Comparison of ENCODE assay signal across 17 cellular contexts in genomic region chr14:63282997-63283396, GRCh38. TPM values are rescaled to one million over a fixed set of nuclear protein-coding genes. Genes with fewer than 3 reads are reported as not detected.
DNase-seq lines count a peak whose midpoint lies in the region; ATAC-seq, FAIRE-seq and TF ChIP-seq lines count a peak whose summit lies in the region.
"Had no signal": no experiment of that assay in that cellular context is flagged by ENCODE, and none has a peak within 500 bp of the region (broad histone marks: within the 10 kb centered on the region; RNA-seq: fewer than 3 reads in every experiment).

No MANE protein-coding gene starts in this region.

- H3K27ac Mint-ChIP-seq in CD4-positive, CD25-positive, alpha-beta regulatory T cell, result no peak overlapping the region
- H3K27ac Mint-ChIP-seq in stimulated activated memory B cell treated with anti-CD40 and anti-IgM and Interleukin-4, amounts not matched to agents 10 μg/mL and 1 μg/mL and 100 μg/mL, for 72 hours, result no peak overlapping the region
- H3K27ac Mint-ChIP-seq: CD4-positive, alpha-beta T cell; immature natural killer cell; stimulated activated naive CD8-positive, alpha-beta T cell treated with anti-CD3 and anti-CD28 coated beads, Interleukin-15, Interleukin-2, amounts not matched to agents 100 ng/mL and 50 ng/mL, for 24 hours had no signal

- H3K27me3 Mint-ChIP-seq in CD4-positive, CD25-positive, alpha-beta regulatory T cell, result no peaks in the 10 kb centered on the region
- no peaks in the 10 kb centered on the region for H3K27me3 Mint-ChIP-seq in stimulated activated memory B cell treated with anti-CD40 and anti-IgM and Interleukin-4, amounts not matched to agents 10 μg/mL and 1 μg/mL and 100 μg/mL, for 72 hours
- H3K27me3 Mint-ChIP-seq: CD4-positive, alpha-beta T cell had no signal

- no peaks in the 10 kb centered on the region for H3K4me1 Mint-ChIP-seq in CD4-positive, CD25-positive, alpha-beta regulatory T cell
- H3K4me1 Mint-ChIP-seq in stimulated activated memory B cell treated with anti-CD40 and anti-IgM and Interleukin-4, amounts not matched to agents 10 μg/mL and 1 μg/mL and 100 μg/mL, for 72 hours, result no peaks in the 10 kb centered on the region
- H3K4me1 Mint-ChIP-seq: immature natural killer cell had no signal

- H3K9me3 ChIP-seq in CD4-positive, CD25-positive, alpha-beta regulatory T cell (ENCODE audit: control insufficient read depth in 2 of 2, low read length in 2 of 2), result no peaks in the 10 kb centered on the region
- H3K9me3 ChIP-seq in gastroesophageal sphincter, result no peaks in the 10 kb centered on the region
- H3K9me3 ChIP-seq: psoas muscle had no signal

- H3K4me3 Mint-ChIP-seq in CD4-positive, CD25-positive, alpha-beta regulatory T cell, result no peak overlapping the region
- H3K4me3 Mint-ChIP-seq in stimulated activated memory B cell treated with anti-CD40 and anti-IgM and Interleukin-4, amounts not matched to agents 10 μg/mL and 1 μg/mL and 100 μg/mL, for 72 hours, result no peak overlapping the region
- H3K4me3 Mint-ChIP-seq: CD4-positive, alpha-beta T cell; immature natural killer cell; stimulated activated naive CD8-positive, alpha-beta T cell treated with anti-CD3 and anti-CD28 coated beads, Interleukin-15, Interleukin-2, amounts not matched to agents 100 ng/mL and 50 ng/mL, for 24 hours had no signal

- no peak for ATAC-seq in CD4-positive, CD25-positive, alpha-beta regulatory T cell (ENCODE audit: low read depth in 2 of 2)
- ATAC-seq in GM19025 (IDR thresholded peaks at IDR 0.05; ENCODE audit: low read depth, unreplicated experiment) (peak; percentile 77), HG03280 (IDR thresholded peaks at IDR 0.05; ENCODE audit: unreplicated experiment) (peak; percentile 62), gastroesophageal sphincter (no peak)
- ATAC-seq in stimulated activated memory B cell treated with anti-CD40 and anti-IgM and Interleukin-4, amounts not matched to agents 10 μg/mL and 1 μg/mL and 100 μg/mL, for 72 hours, result no peak
- ATAC-seq: psoas muscle had no signal

- WGBS in gastroesophageal sphincter (ENCODE audit: low coverage in 1 of 2), 2 donors, result 33 to 37% methylated on average over 7 of the region's 7 CpGs

- H3K4me1 ChIP-seq in CD4-positive, CD25-positive, alpha-beta regulatory T cell (ENCODE audit: control insufficient read depth, insufficient read depth, low read length, poor library complexity, severe bottlenecking), result no peaks in the 10 kb centered on the region
- H3K4me1 ChIP-seq in gastroesophageal sphincter, result peaks cover 0 to 28% (median 6%) of the 10 kb centered on the region in 3 donors
- H3K4me1 ChIP-seq: psoas muscle had no signal

- H3K27ac ChIP-seq in CD4-positive, CD25-positive, alpha-beta regulatory T cell (ENCODE audit: insufficient read depth, low read length, poor library complexity, severe bottlenecking), result no peak overlapping the region
- peak overlapping the region; percentile 9 to 64 (median 35) for H3K27ac ChIP-seq in gastroesophageal sphincter
- H3K27ac ChIP-seq: psoas muscle had no signal

- no peak for FAIRE-seq in H54 (lab: Jason Lieb, UNC)

- TF ChIP-seq POLR2A in gastroesophageal sphincter (IDR thresholded peaks at IDR 0.05) (no peak), H54 (IDR thresholded peaks at IDR 0.05; ENCODE audit: low read depth, low read length) (no peak)

- no peaks in the 10 kb centered on the region for H3K9me3 Mint-ChIP-seq in CD4-positive, CD25-positive, alpha-beta regulatory T cell
- no peaks in the 10 kb centered on the region for H3K9me3 Mint-ChIP-seq in stimulated activated memory B cell treated with anti-CD40 and anti-IgM and Interleukin-4, amounts not matched to agents 10 μg/mL and 1 μg/mL and 100 μg/mL, for 72 hours
- H3K9me3 Mint-ChIP-seq: CD4-positive, alpha-beta T cell; immature natural killer cell; stimulated activated naive CD8-positive, alpha-beta T cell treated with anti-CD3 and anti-CD28 coated beads, Interleukin-15, Interleukin-2, amounts not matched to agents 100 ng/mL and 50 ng/mL, for 24 hours had no signal

- no peaks in the 10 kb centered on the region for H3K36me3 ChIP-seq in CD4-positive, CD25-positive, alpha-beta regulatory T cell (ENCODE audit: control insufficient read depth, insufficient read depth, low read length)
- peaks cover 0 to 28% of the 10 kb centered on the region in 2 donors for H3K36me3 ChIP-seq in gastroesophageal sphincter

- TF ChIP-seq CTCF in gastroesophageal sphincter (IDR thresholded peaks at IDR 0.05), result no peak

- TF ChIP-seq EP300 in gastroesophageal sphincter (IDR thresholded peaks at IDR 0.05), result no peak

- peak in 1 of 3 donors; percentile 10 for DNase-seq in CD4-positive, CD25-positive, alpha-beta regulatory T cell
- DNase-seq in Ammon's horn (ENCODE audit: low spot score) (no peak), H54 (ENCODE audit: insufficient read length, low spot score) (no peak), retina (no peak)
- DNase-seq: activated CD8-positive, alpha-beta memory T cell treated with anti-CD3 and anti-CD28 coated beads, Interleukin-2, amount 50 U/mL, for 48 hours; CD4-positive, alpha-beta T cell; KG1; NCI-H146; psoas muscle; stimulated activated CD4-positive, alpha-beta T cell treated with anti-CD3 and anti-CD28 coated beads, Interleukin-4, amount 100 ng/mL, for 1 hour had no signal

- peaks cover 15% of the 10 kb centered on the region for H3K27me3 ChIP-seq in CD4-positive, CD25-positive, alpha-beta regulatory T cell (ENCODE audit: control insufficient read depth, insufficient read depth, low read length)
- H3K27me3 ChIP-seq in gastroesophageal sphincter, result no peaks in the 10 kb centered on the region

- peak overlapping the region; percentile 72 for H3K4me3 ChIP-seq in CD4-positive, CD25-positive, alpha-beta regulatory T cell (ENCODE audit: low read depth, low read length)
- H3K4me3 ChIP-seq in gastroesophageal sphincter, result peak overlapping the region; percentile 8 to 18
- H3K4me3 ChIP-seq: psoas muscle had no signal

- H3K36me3 Mint-ChIP-seq in CD4-positive, CD25-positive, alpha-beta regulatory T cell, result no peaks in the 10 kb centered on the region
- H3K36me3 Mint-ChIP-seq in stimulated activated memory B cell treated with anti-CD40 and anti-IgM and Interleukin-4, amounts not matched to agents 10 μg/mL and 1 μg/mL and 100 μg/mL, for 72 hours, result no peaks in the 10 kb centered on the region
- H3K36me3 Mint-ChIP-seq: immature natural killer cell had no signal

RNA-seq across cellular contexts. Expression of gene GPHB5, which starts 35.7 kb away (rescaled TPM):
- not detected for total RNA-seq in CD4-positive, CD25-positive, alpha-beta regulatory T cell
- not detected for polyA plus RNA-seq in CD4-positive, CD25-positive, alpha-beta regulatory T cell
- total RNA-seq in gastroesophageal sphincter, result not detected
- total RNA-seq: CD4-positive, alpha-beta T cell; psoas muscle had no signal
- polyA plus RNA-seq: adipose tissue, immature natural killer cell, psoas muscle had no signal

Comparison
In these comparisons a context has a peak if more than half of its experiments do, and no peak if none do; other contexts are left out.
1. ATAC-seq: peak in GM19025 (single experiment) and HG03280 (single experiment); none in CD4-positive, CD25-positive, alpha-beta regulatory T cell (0 of 2), gastroesophageal sphincter (single experiment) and stimulated activated memory B cell treated with anti-CD40 and anti-IgM and Interleukin-4, amounts not matched to agents 10 μg/mL and 1 μg/mL and 100 μg/mL, for 72 hours (single experiment).